In the genomic region with DNA sequence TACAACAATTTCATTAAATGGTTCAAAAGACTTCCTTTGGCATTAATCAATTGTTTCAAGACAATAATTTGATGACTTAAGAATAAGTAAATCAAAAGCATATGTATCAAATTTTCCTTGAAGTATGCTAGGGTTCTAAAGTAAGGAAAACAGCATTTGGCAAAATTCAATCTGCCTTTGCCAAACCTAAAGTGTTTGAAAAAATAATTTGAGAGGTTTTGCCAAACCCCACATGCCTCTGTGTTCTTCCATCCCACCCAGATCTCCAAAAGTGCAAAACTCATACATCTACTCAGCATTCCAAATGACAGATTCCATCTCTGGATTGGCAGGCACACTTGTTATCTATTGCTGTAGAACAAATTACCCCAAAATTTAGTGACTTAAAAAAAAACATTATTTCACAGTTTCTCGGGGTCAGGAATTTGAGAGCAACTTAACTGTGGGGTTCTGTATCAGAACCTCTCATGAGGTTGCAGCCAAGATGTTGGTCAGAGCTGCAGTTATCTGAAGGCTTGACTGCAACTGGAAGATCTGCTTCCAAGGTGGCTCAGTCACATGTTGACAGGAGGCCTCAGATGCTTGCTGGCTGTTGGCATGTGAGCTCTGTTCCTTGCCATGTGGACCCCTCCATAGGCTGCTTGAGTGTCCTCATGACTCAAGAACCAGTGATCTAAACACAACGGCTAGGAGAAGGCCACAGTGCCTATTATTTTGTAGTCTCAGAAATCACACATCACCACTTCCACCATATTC, we compare ENCODE assay signal across 16 cellular contexts.
DNase-seq lines count a peak whose midpoint lies in the region; ATAC-seq and TF ChIP-seq lines count a peak whose summit lies in the region.
"Had no signal": no experiment of that assay in that cellular context is flagged by ENCODE, and none has a peak within 500 bp of the region (broad histone marks: within the 10 kb centered on the region; RNA-seq: fewer than 3 reads in every experiment).

No MANE protein-coding gene starts in this region.

- H3K27ac ChIP-seq in heart left ventricle (no peak overlapping the region), right cardiac atrium (ENCODE audit: low read length) (no peak overlapping the region), spleen (peak overlapping the region in 7 of 8 donors; percentile 59 to 83 (median 73))
- H3K27ac ChIP-seq: BLaER1 had no signal

- 77 to 91% (median 89%) methylated on average over 2 of the region's 2 CpGs for WGBS in heart left ventricle, 4 donors
- 72% methylated on average over 2 of the region's 2 CpGs for WGBS in right cardiac atrium
- 73 to 89% (median 81%) methylated on average over 2 of the region's 2 CpGs for WGBS in spleen, 5 donors

- H3K4me3 ChIP-seq in heart left ventricle (no peak overlapping the region), right cardiac atrium (ENCODE audit: low read length) (no peak overlapping the region), spleen (no peak overlapping the region)
- H3K4me3 ChIP-seq: BLaER1, HAP-1 had no signal

- H3K27me3 ChIP-seq in heart left ventricle (no peaks in the 10 kb centered on the region), right cardiac atrium (ENCODE audit: control insufficient read depth, insufficient read depth) (no peaks in the 10 kb centered on the region), spleen (replicated peaks in 1 of 7) (no peaks in the 10 kb centered on the region)
- H3K27me3 ChIP-seq: BLaER1 had no signal

- H3K4me1 ChIP-seq in heart left ventricle, result peaks cover 0 to 10% (median under 1%) of the 10 kb centered on the region in 12 donors
- peaks cover 5% of the 10 kb centered on the region for H3K4me1 ChIP-seq in right cardiac atrium (ENCODE audit: control insufficient read depth, insufficient read depth, low read length)
- peaks cover 0 to 11% (median 1%) of the 10 kb centered on the region in 6 donors for H3K4me1 ChIP-seq in spleen
- H3K4me1 ChIP-seq: Caco-2, HAP-1 had no signal

- no peaks in the 10 kb centered on the region for H3K9me3 ChIP-seq in heart left ventricle
- no peaks in the 10 kb centered on the region for H3K9me3 ChIP-seq in right cardiac atrium (ENCODE audit: control insufficient read depth, low read length)
- H3K9me3 ChIP-seq in spleen, result no peaks in the 10 kb centered on the region
- H3K9me3 ChIP-seq: BLaER1, Caco-2, HAP-1 had no signal

- TF ChIP-seq CTCF in heart left ventricle (IDR thresholded peaks at IDR 0.05) (no peak), spleen (IDR thresholded peaks at IDR 0.05 in 8 of 11, conservative IDR thresholded peaks at IDR 0.05 in 3 of 11) (no peak)

- ATAC-seq in Right ventricle myocardium inferior, result peak; percentile 38
- ATAC-seq in heart left ventricle, result no peak
- peak; percentile 58 to 62 for ATAC-seq in right cardiac atrium
- ATAC-seq in activated CD4-positive, CD25-positive, alpha-beta regulatory T cell treated with anti-CD3 and anti-CD28 coated beads, Interleukin-2, amount 50 U/mL, for 24 hours, result no peak

- H3K36me3 ChIP-seq in heart left ventricle, result no peaks in the 10 kb centered on the region
- no peaks in the 10 kb centered on the region for H3K36me3 ChIP-seq in spleen
- H3K36me3 ChIP-seq: BLaER1, HAP-1 had no signal

- no peak for DNase-seq in Right ventricle myocardium inferior (ENCODE audit: missing footprints)
- no peak for DNase-seq in heart left ventricle
- peak; percentile 11 for DNase-seq in dedifferentiated amniotic fluid mesenchymal stem cell (ENCODE audit: extremely low spot score)
- peak in 2 of 3 donors; percentile 22 to 61 for DNase-seq in right cardiac atrium
- DNase-seq in spleen, result no peak
- no peak for DNase-seq in NCI-H446 treated with DMSO at 0.1 percent for 48 hours (lab: John Stamatoyannopoulos, UW)
- DNase-seq in activated gamma-delta T cell (lab: John Stamatoyannopoulos, UW), result no peak
- DNase-seq: 8988T; AML-193; Caco-2; CD8-positive, alpha-beta memory T cell; DND-41; GF-D8 had no signal

- TF ChIP-seq POLR2A in heart left ventricle (IDR thresholded peaks at IDR 0.05) (no peak), spleen (IDR thresholded peaks at IDR 0.05) (no peak)

- intact Hi-C loops in Right ventricle myocardium inferior (cut with DNase I), result no loop called here
- intact Hi-C loops in heart left ventricle (cut with DNase I), result loop anchor here in 1 of 10 donors (10.0 kb wide), 1 partner anchor 88 kb away; no protein-coding TSS in a partner anchor
- intact Hi-C loops in right cardiac atrium (cut with DNase I), result loop anchor here in 1 of 4 donors (10.0 kb wide), 1 partner anchor 98 kb away; a partner anchor contains a TSS
- intact Hi-C loops in spleen (cut with DNase I; ENCODE audit: low total_unique reads), result no loop called here

Comparison
In these comparisons a context has a peak if more than half of its experiments do, and no peak if none do; other contexts are left out.
1. ATAC-seq: peak in Right ventricle myocardium inferior (single experiment) and right cardiac atrium (2 of 2); none in heart left ventricle (0 of 4) and activated CD4-positive, CD25-positive, alpha-beta regulatory T cell treated with anti-CD3 and anti-CD28 coated beads, Interleukin-2, amount 50 U/mL, for 24 hours (0 of 2).
2. DNase-seq: peak in dedifferentiated amniotic fluid mesenchymal stem cell (single experiment) and right cardiac atrium (2 of 3); none in Right ventricle myocardium inferior (single experiment), heart left ventricle (0 of 5), spleen (single experiment), NCI-H446 treated with DMSO at 0.1 percent for 48 hours (single experiment) and activated gamma-delta T cell (single experiment).
3. H3K27ac ChIP-seq: peak in spleen (7 of 8); none in heart left ventricle (0 of 12) and right cardiac atrium (single experiment).